ENCODE assay signal across 27 cellular contexts in the genomic region with DNA sequence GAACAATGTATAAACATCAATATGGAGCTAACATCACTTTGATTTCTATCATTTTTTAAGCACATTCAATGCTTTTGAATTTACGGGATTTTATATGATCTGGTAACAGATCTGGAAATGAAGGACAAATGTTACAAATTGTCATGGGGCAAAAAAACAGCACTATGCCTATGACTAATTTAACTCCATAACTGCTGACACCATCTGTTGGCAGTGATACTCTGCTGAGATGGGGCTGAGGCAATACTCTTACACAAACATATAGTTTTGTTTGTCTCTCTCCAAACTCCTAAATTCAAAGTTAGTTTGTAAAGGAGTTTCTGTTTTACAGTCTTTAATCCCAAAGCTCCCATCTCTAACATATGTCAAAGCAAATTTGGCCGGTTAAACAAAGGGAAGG.
A peak's percentile ranks its signal among the peaks of the same experiment; 100 is the strongest.
DNase-seq lines count a peak whose midpoint lies in the region; ATAC-seq and TF ChIP-seq lines count a peak whose summit lies in the region.
"Had no signal": no experiment of that assay in that cellular context is flagged by ENCODE, and none has a peak within 500 bp of the region (broad histone marks: within the 10 kb centered on the region; RNA-seq: fewer than 3 reads in every experiment).

No MANE protein-coding gene starts in this region.

- no peak overlapping the region for H3K27ac ChIP-seq in SK-N-SH (ENCODE audit: low read depth in 2 of 2, low read length in 1 of 2)
- no peak overlapping the region for H3K27ac ChIP-seq in RWPE1
- H3K27ac ChIP-seq: BLaER1 treated with 17β-estradiol and CSF1 and Interleukin-3, amounts not matched to agents 10 nM and 100 nM; epithelial cell of prostate; tibial artery had no signal

- H3K27me3 ChIP-seq in SK-N-SH (ENCODE audit: insufficient read depth): no peaks in the 10 kb centered on the region
- H3K27me3 ChIP-seq: BLaER1 treated with 17β-estradiol and CSF1 and Interleukin-3, amounts not matched to agents 10 nM and 100 nM; tibial artery had no signal

- no peaks in the 10 kb centered on the region; a peak in 1 of 4 replicates for H3K4me1 ChIP-seq in SK-N-SH (ENCODE audit: control insufficient read depth in 1 of 2, insufficient read depth in 2 of 2, low read depth in 1 of 2, low read length in 1 of 2)
- H3K4me1 ChIP-seq: BLaER1 treated with 17β-estradiol and CSF1 and Interleukin-3, amounts not matched to agents 10 nM and 100 nM; Caco-2; tibial artery had no signal

- no peak for ATAC-seq in SK-N-SH treated with all-trans-retinoic acid at 6 μM for 48 hours
- ATAC-seq in GM19351 (IDR thresholded peaks at IDR 0.05; ENCODE audit: unreplicated experiment): no peak
- no peak for ATAC-seq in HG03521 (IDR thresholded peaks at IDR 0.05; ENCODE audit: unreplicated experiment)
- ATAC-seq: activated CD4-positive, alpha-beta T cell treated with anti-CD3 and anti-CD28 coated beads for 36 hours; activated T-cell treated with anti-CD3 and anti-CD28 coated beads, Interleukin-2, amount 50 U/mL, for 72 hours; stimulated activated naive CD8-positive, alpha-beta T cell treated with anti-CD3 and anti-CD28 coated beads, Interleukin-15, Interleukin-2, amounts not matched to agents 100 U/mL and 50 U/mL, for 24 hours had no signal

- H3K9me3 ChIP-seq in SK-N-SH: no peaks in the 10 kb centered on the region

- H3K4me2 ChIP-seq in SK-N-SH: no peak overlapping the region
- H3K4me2 ChIP-seq: BLaER1 treated with 17β-estradiol and CSF1 and Interleukin-3, amounts not matched to agents 10 nM and 100 nM had no signal

- POLR2A ChIA-PET in SK-N-SH (lab: Yijun Ruan, JAX) (no interaction called here), RWPE1 (lab: Yijun Ruan, JAX; ENCODE audit: low non-redundant PET) (no interaction called here)

- H3K36me3 ChIP-seq in SK-N-SH (replicated peaks in 1 of 2; ENCODE audit: control insufficient read depth in 1 of 2, insufficient read depth in 2 of 2, low read length in 1 of 2): no peaks in the 10 kb centered on the region
- H3K36me3 ChIP-seq: BLaER1 treated with 17β-estradiol and CSF1 and Interleukin-3, amounts not matched to agents 10 nM and 100 nM; tibial artery had no signal

- TF ChIP-seq CTCF in SK-N-SH (IDR thresholded peaks at IDR 0.05): no peak
- no peak for TF ChIP-seq CTCF in RWPE1 (conservative IDR thresholded peaks at IDR 0.05; ENCODE audit: low read depth)
- no peak for TF ChIP-seq CTCF in fibroblast of mammary gland (conservative IDR thresholded peaks at IDR 0.05; ENCODE audit: control insufficient read depth, insufficient read depth, low read depth, low read length)

- H3K4me3 ChIP-seq in SK-N-SH (ENCODE audit: low read depth in 2 of 2, low read length in 1 of 2) (no peak overlapping the region), fibroblast of mammary gland (ENCODE audit: control insufficient read depth, low read depth, low read length) (no peak overlapping the region)
- H3K4me3 ChIP-seq: BLaER1 treated with 17β-estradiol and CSF1 and Interleukin-3, amounts not matched to agents 10 nM and 100 nM; lung; tibial artery had no signal

- H2AFZ ChIP-seq in SK-N-SH (ENCODE audit: low read depth): no peak overlapping the region

- H4K20me1 ChIP-seq in SK-N-SH (ENCODE audit: insufficient read depth): no peaks in the 10 kb centered on the region
- H4K20me1 ChIP-seq: BLaER1 treated with 17β-estradiol and CSF1 and Interleukin-3, amounts not matched to agents 10 nM and 100 nM had no signal

- H3F3A ChIP-seq in SK-N-SH (replicated peaks; ENCODE audit: insufficient read depth): no peaks in the 10 kb centered on the region

- CTCF ChIA-PET in SK-N-SH (lab: Yijun Ruan, JAX) (interaction anchor here (1.7 kb wide), 1 partner anchor 27 kb away, joined by 7 read pairs; no protein-coding TSS in a partner anchor), RWPE1 (lab: Yijun Ruan, JAX) (no interaction called here)

- TF ChIP-seq RAD21 in SK-N-SH (IDR thresholded peaks at IDR 0.05; ENCODE audit: low read length): no peak

- DNase-seq in SK-N-SH: no peak
- DNase-seq in RWPE1 (ENCODE audit: low spot score): peak; percentile 26
- peak; percentile 76 for DNase-seq in fibroblast of mammary gland (ENCODE audit: low read depth)
- no peak for DNase-seq in LoVo (ENCODE audit: low spot score)
- no peak for DNase-seq in A172 (ENCODE audit: low spot score)
- DNase-seq: 8988T; activated CD4-positive, alpha-beta T cell treated with anti-CD3 and anti-CD28 coated beads for 36 hours; activated naive CD4-positive, alpha-beta T cell treated with anti-CD3 and anti-CD28 coated beads, Interleukin-2, amount 10 ng/mL, durations not matched to agents 7 days and 5 days; activated T-cell treated with anti-CD3 and anti-CD28 coated beads, Interleukin-2, amount 50 U/mL, for 72 hours; anterior cingulate cortex; Caco-2; GOT3; KBM-7; NCI-H1930; NCI-H345; NCI-H82; SIG-M5; small intestine; stimulated activated naive CD8-positive, alpha-beta T cell treated with anti-CD3 and anti-CD28 coated beads, Interleukin-15, Interleukin-2, amounts not matched to agents 100 U/mL and 50 U/mL, for 24 hours; T-helper 1 cell; tibial artery had no signal

- no peak overlapping the region for H3K9ac ChIP-seq in SK-N-SH
- H3K9ac ChIP-seq: BLaER1 treated with 17β-estradiol and CSF1 and Interleukin-3, amounts not matched to agents 10 nM and 100 nM had no signal

- H3K79me2 ChIP-seq in SK-N-SH (ENCODE audit: insufficient read depth): no peaks in the 10 kb centered on the region

- no peaks in the 10 kb centered on the region for H3K9me2 ChIP-seq in SK-N-SH

- 29% methylated on average over 2 of the region's 2 CpGs for WGBS in SK-N-SH (ENCODE audit: low lambda C conversion rate)

- TF ChIP-seq EP300 in SK-N-SH (IDR thresholded peaks at IDR 0.05; ENCODE audit: borderline replicate concordance in 1 of 2, low read depth in 1 of 2, low read length in 1 of 2): no peak

TF ChIP-seq in SK-N-SH, 30 proteins besides CTCF, POLR2A, EP300 and RAD21:
- peak; percentile 36; the same call in 1 of the 2 replicates for TF ChIP-seq NFIC (IDR thresholded peaks at IDR 0.05; ENCODE audit: borderline replicate concordance)
- TF ChIP-seq, protein P1, sequence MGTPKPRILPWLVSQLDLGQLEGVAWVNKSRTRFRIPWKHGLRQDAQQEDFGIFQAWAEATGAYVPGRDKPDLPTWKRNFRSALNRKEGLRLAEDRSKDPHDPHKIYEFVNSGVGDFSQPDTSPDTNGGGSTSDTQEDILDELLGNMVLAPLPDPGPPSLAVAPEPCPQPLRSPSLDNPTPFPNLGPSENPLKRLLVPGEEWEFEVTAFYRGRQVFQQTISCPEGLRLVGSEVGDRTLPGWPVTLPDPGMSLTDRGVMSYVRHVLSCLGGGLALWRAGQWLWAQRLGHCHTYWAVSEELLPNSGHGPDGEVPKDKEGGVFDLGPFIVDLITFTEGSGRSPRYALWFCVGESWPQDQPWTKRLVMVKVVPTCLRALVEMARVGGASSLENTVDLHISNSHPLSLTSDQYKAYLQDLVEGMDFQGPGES (IDR thresholded peaks at IDR 0.05; ENCODE audit: low read depth, low read length): no peak
- no peak for TF ChIP-seq NRF1 (IDR thresholded peaks at IDR 0.05; ENCODE audit: low read depth, low read length)

TF ChIP-seq in SK-N-SH treated with all-trans-retinoic acid at 6 μM for 48 hours, 23 proteins besides CTCF, POLR2A, EP300 and RAD21:
- TF ChIP-seq, protein P2, sequence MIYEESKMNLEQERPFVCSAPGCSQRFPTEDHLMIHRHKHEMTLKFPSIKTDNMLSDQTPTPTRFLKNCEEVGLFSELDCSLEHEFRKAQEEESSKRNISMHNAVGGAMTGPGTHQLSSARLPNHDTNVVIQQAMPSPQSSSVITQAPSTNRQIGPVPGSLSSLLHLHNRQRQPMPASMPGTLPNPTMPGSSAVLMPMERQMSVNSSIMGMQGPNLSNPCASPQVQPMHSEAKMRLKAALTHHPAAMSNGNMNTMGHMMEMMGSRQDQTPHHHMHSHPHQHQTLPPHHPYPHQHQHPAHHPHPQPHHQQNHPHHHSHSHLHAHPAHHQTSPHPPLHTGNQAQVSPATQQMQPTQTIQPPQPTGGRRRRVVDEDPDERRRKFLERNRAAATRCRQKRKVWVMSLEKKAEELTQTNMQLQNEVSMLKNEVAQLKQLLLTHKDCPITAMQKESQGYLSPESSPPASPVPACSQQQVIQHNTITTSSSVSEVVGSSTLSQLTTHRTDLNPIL (CRISPR knock-in tag; IDR thresholded peaks at IDR 0.05; ENCODE audit: low read depth): no peak
- TF ChIP-seq TOX (CRISPR knock-in tag; IDR thresholded peaks at IDR 0.05; ENCODE audit: borderline replicate concordance): no peak
- TF ChIP-seq SNAI2 (CRISPR knock-in tag; IDR thresholded peaks at IDR 0.05): no peak
- TF ChIP-seq ZNF8 (CRISPR knock-in tag; IDR thresholded peaks at IDR 0.05): no peak
- TF ChIP-seq OSR1 (CRISPR knock-in tag; IDR thresholded peaks at IDR 0.05): no peak
- TF ChIP-seq BACH2 (CRISPR knock-in tag; IDR thresholded peaks at IDR 0.05; ENCODE audit: borderline replicate concordance): no peak
TF ChIP-seq in SK-N-SH treated with all-trans-retinoic acid at 6 μM for 48 hours: peak in this region for 0.

Comparison
In these comparisons a context has a peak if more than half of its experiments do, and no peak if none do; other contexts are left out.
1. DNase-seq: peak in RWPE1 (single experiment) and fibroblast of mammary gland (single experiment); none in SK-N-SH (single experiment), LoVo (single experiment) and A172 (single experiment).